9 cellular contexts compared by ENCODE assay signal in genomic region chr6:44630125-44631028, GRCh38.
DNase-seq lines count a peak whose midpoint lies in the region; ATAC-seq and TF ChIP-seq lines count a peak whose summit lies in the region.
"Had no signal": no experiment of that assay in that cellular context is flagged by ENCODE, and none has a peak within 500 bp of the region (broad histone marks: within the 10 kb centered on the region; RNA-seq: fewer than 3 reads in every experiment).

No MANE protein-coding gene starts in this region.

- H3K4me3 ChIP-seq in foreskin fibroblast (ENCODE audit: low read depth in 1 of 2, low read length in 2 of 2) (no peak overlapping the region), psoas muscle (no peak overlapping the region)
- H3K4me3 ChIP-seq: upper lobe of left lung had no signal

- H3K27ac ChIP-seq in psoas muscle, result no peak overlapping the region
- H3K27ac ChIP-seq: upper lobe of left lung had no signal

- H3K9me3 ChIP-seq in psoas muscle, result no peaks in the 10 kb centered on the region
- H3K9me3 ChIP-seq: upper lobe of left lung had no signal

- H3K27me3 Mint-ChIP-seq in activated CD4-positive, alpha-beta memory T cell treated with anti-CD3 and anti-CD28 coated beads for 36 hours, result no peaks in the 10 kb centered on the region

- H3K36me3 ChIP-seq in psoas muscle (ENCODE audit: insufficient read depth in 1 of 2, low read depth in 1 of 2), result no peaks in the 10 kb centered on the region
- H3K36me3 ChIP-seq: upper lobe of left lung had no signal

- TF ChIP-seq CTCF in GM12872 (IDR thresholded peaks at IDR 0.05; ENCODE audit: insufficient read depth, low read depth, low read length) (peak; percentile 46; the same call in 1 of the 3 replicates), foreskin fibroblast (IDR thresholded peaks at IDR 0.05; ENCODE audit: low read depth, low read length) (peak; percentile 72), psoas muscle (IDR thresholded peaks at IDR 0.05) (no peak)

- ATAC-seq in psoas muscle, result peak in 3 of 4 donors; percentile 48 to 61 (median 50)
- ATAC-seq in GM19328 (IDR thresholded peaks at IDR 0.05; ENCODE audit: unreplicated experiment), result no peak
- no peak for ATAC-seq in HG03469 (IDR thresholded peaks at IDR 0.05; ENCODE audit: unreplicated experiment)

- peaks cover 0 to 8% (median 0%) of the 10 kb centered on the region in 3 donors for H3K27me3 ChIP-seq in psoas muscle (ENCODE audit: insufficient read depth in 3 of 3, low read length in 2 of 3)
- H3K27me3 ChIP-seq: upper lobe of left lung had no signal

- no peaks in the 10 kb centered on the region for H3K9me3 Mint-ChIP-seq in activated CD4-positive, alpha-beta memory T cell treated with anti-CD3 and anti-CD28 coated beads for 36 hours

- CTCF ChIA-PET in activated CD4-positive, alpha-beta memory T cell treated with anti-CD3 and anti-CD28 coated beads for 36 hours (lab: Charles Lee), result interaction anchor here (0.6 to 4.3 kb wide), 30 partner anchors 9 to 1300 kb away, joined by 3 to 35 read pairs (median 4); partner anchors contain the start of gene SUPT3H

- H3K27ac Mint-ChIP-seq in activated CD4-positive, alpha-beta memory T cell treated with anti-CD3 and anti-CD28 coated beads for 36 hours, result no peak overlapping the region

- peak; percentile 51 for DNase-seq in ACHN
- DNase-seq in NCI-H2227 (lab: John Stamatoyannopoulos, UW; ENCODE audit: unreplicated experiment), result peak; percentile 73
- peak; percentile 66 for DNase-seq in activated CD4-positive, alpha-beta memory T cell treated with anti-CD3 and anti-CD28 coated beads for 36 hours
- peak; percentile 24 to 73 for DNase-seq in foreskin fibroblast
- no peak for DNase-seq in psoas muscle

- no peaks in the 10 kb centered on the region for H3K4me1 ChIP-seq in psoas muscle

- H3K4me1 Mint-ChIP-seq in activated CD4-positive, alpha-beta memory T cell treated with anti-CD3 and anti-CD28 coated beads for 36 hours (ENCODE audit: low read depth), result peaks cover 15% of the 10 kb centered on the region

- in situ Hi-C loops in ACHN (cut with HindIII; ENCODE audit: low pct_ligation_motif_present, low pct_unique_long_range_greater_than_20kb, low sequenced_read_pairs), result no loop called here

- POLR2A ChIA-PET in activated CD4-positive, alpha-beta memory T cell treated with anti-CD3 and anti-CD28 coated beads for 36 hours (lab: Charles Lee), result interaction anchor here (1.4 to 1.5 kb wide), 2 partner anchors 23 to 1293 kb away, joined by 4 read pairs; no protein-coding TSS in a partner anchor

- no peak overlapping the region for H3K4me3 Mint-ChIP-seq in activated CD4-positive, alpha-beta memory T cell treated with anti-CD3 and anti-CD28 coated beads for 36 hours

- intact Hi-C loops in activated CD4-positive, alpha-beta memory T cell treated with anti-CD3 and anti-CD28 coated beads for 36 hours (cut with micrococcal nuclease), result loop anchor here (1.0 kb wide), 1 partner anchor 789 kb away; no protein-coding TSS in a partner anchor
- intact Hi-C loops in psoas muscle (cut with DNase I), result no loop called here

- H3K36me3 Mint-ChIP-seq in activated CD4-positive, alpha-beta memory T cell treated with anti-CD3 and anti-CD28 coated beads for 36 hours, result no peaks in the 10 kb centered on the region

- WGBS in psoas muscle, 3 donors, result 28 to 32% (median 28%) methylated on average over 6 to 10 of the region's 10 CpGs

Comparison
In these comparisons a context has a peak if more than half of its experiments do, and no peak if none do; other contexts are left out.
1. DNase-seq: peak in ACHN (single experiment), NCI-H2227 (single experiment), activated CD4-positive, alpha-beta memory T cell treated with anti-CD3 and anti-CD28 coated beads for 36 hours (single experiment) and foreskin fibroblast (2 of 2); none in psoas muscle (0 of 2).
2. ATAC-seq: peak in psoas muscle (3 of 4); none in GM19328 (single experiment) and HG03469 (single experiment).